In genomic region chr1:172456344-172456769, GRCh38 we compare ENCODE assay signal across 1 cellular context.
TF ChIP-seq lines count a peak whose summit lies in the region.

No MANE protein-coding gene starts in this region.

TF ChIP-seq in K562, 482 proteins besides CTCF, POLR2A, EP300 and RAD21 (continued from another document and continues in another):
- TF ChIP-seq NKRF (IDR thresholded peaks at IDR 0.05; ENCODE audit: borderline replicate concordance): no peak
- TF ChIP-seq PTRF (tag; IDR thresholded peaks at IDR 0.05): peak; percentile 65
- TF ChIP-seq BDP1 (IDR thresholded peaks at IDR 0.05; ENCODE audit: insufficient read depth, insufficient read length): no peak
- TF ChIP-seq SMARCA4 (IDR thresholded peaks at IDR 0.05): peak; percentile 90
- no peak for TF ChIP-seq PHF8 (IDR thresholded peaks at IDR 0.05; ENCODE audit: borderline replicate concordance, low read length)
- no peak for TF ChIP-seq SIX5 (IDR thresholded peaks at IDR 0.05; ENCODE audit: borderline replicate concordance in 1 of 2, insufficient read depth in 1 of 2, low read depth in 1 of 2, low read length in 2 of 2)
- TF ChIP-seq, protein P1, sequence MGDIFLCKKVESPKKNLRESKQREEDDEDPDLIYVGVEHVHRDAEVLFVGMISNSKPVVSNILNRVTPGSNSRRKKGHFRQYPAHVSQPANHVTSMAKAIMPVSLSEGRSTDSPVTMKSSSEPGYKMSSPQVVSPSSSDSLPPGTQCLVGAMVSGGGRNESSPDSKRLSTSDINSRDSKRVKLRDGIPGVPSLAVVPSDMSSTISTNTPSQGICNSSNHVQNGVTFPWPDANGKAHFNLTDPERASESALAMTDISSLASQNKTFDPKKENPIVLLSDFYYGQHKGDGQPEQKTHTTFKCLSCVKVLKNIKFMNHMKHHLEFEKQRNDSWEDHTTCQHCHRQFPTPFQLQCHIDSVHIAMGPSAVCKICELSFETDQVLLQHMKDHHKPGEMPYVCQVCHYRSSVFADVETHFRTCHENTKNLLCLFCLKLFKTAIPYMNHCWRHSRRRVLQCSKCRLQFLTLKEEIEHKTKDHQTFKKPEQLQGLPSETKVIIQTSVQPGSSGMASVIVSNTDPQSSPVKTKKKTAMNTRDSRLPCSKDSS (IDR thresholded peaks at IDR 0.05; ENCODE audit: low read depth, partially characterized antibody): no peak
- TF ChIP-seq, protein P2, sequence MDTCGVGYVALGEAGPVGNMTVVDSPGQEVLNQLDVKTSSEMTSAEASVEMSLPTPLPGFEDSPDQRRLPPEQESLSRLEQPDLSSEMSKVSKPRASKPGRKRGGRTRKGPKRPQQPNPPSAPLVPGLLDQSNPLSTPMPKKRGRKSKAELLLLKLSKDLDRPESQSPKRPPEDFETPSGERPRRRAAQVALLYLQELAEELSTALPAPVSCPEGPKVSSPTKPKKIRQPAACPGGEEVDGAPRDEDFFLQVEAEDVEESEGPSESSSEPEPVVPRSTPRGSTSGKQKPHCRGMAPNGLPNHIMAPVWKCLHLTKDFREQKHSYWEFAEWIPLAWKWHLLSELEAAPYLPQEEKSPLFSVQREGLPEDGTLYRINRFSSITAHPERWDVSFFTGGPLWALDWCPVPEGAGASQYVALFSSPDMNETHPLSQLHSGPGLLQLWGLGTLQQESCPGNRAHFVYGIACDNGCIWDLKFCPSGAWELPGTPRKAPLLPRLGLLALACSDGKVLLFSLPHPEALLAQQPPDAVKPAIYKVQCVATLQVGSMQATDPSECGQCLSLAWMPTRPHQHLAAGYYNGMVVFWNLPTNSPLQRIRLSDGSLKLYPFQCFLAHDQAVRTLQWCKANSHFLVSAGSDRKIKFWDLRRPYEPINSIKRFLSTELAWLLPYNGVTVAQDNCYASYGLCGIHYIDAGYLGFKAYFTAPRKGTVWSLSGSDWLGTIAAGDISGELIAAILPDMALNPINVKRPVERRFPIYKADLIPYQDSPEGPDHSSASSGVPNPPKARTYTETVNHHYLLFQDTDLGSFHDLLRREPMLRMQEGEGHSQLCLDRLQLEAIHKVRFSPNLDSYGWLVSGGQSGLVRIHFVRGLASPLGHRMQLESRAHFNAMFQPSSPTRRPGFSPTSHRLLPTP (IDR thresholded peaks at IDR 0.05; ENCODE audit: borderline replicate concordance, extremely low read depth, insufficient read length): no peak
- no peak for TF ChIP-seq PHF20 (IDR thresholded peaks at IDR 0.05; ENCODE audit: partially characterized antibody)
- TF ChIP-seq HSF4 (CRISPR knock-in tag; IDR thresholded peaks at IDR 0.05; ENCODE audit: borderline replicate concordance): 0 out of 2 replicates have a peak, but pooled peaks have one; percentile 60
- TF ChIP-seq RBM14 (IDR thresholded peaks at IDR 0.05; ENCODE audit: borderline replicate concordance, insufficient read depth, low read depth, low read length): no peak
- TF ChIP-seq, protein P3, sequence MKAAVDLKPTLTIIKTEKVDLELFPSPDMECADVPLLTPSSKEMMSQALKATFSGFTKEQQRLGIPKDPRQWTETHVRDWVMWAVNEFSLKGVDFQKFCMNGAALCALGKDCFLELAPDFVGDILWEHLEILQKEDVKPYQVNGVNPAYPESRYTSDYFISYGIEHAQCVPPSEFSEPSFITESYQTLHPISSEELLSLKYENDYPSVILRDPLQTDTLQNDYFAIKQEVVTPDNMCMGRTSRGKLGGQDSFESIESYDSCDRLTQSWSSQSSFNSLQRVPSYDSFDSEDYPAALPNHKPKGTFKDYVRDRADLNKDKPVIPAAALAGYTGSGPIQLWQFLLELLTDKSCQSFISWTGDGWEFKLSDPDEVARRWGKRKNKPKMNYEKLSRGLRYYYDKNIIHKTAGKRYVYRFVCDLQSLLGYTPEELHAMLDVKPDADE (conservative IDR thresholded peaks at IDR 0.05; ENCODE audit: control insufficient read depth, low read depth, low read length): no peak
- TF ChIP-seq ZNF644 (tag; IDR thresholded peaks at IDR 0.05; ENCODE audit: low read depth): no peak; the same call in 1 of the 2 replicates
- TF ChIP-seq PCBP1 (IDR thresholded peaks at IDR 0.05; ENCODE audit: low read depth, low read length, poor library complexity, severe bottlenecking): no peak
- TF ChIP-seq, protein P4, sequence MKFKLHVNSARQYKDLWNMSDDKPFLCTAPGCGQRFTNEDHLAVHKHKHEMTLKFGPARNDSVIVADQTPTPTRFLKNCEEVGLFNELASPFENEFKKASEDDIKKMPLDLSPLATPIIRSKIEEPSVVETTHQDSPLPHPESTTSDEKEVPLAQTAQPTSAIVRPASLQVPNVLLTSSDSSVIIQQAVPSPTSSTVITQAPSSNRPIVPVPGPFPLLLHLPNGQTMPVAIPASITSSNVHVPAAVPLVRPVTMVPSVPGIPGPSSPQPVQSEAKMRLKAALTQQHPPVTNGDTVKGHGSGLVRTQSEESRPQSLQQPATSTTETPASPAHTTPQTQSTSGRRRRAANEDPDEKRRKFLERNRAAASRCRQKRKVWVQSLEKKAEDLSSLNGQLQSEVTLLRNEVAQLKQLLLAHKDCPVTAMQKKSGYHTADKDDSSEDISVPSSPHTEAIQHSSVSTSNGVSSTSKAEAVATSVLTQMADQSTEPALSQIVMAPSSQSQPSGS (CRISPR knock-in tag; IDR thresholded peaks at IDR 0.05): no peak
- TF ChIP-seq CEBPG (CRISPR knock-in tag; IDR thresholded peaks at IDR 0.05): no peak
- no peak for TF ChIP-seq CEBPG (tag; conservative IDR thresholded peaks at IDR 0.05 in 1 of 2, IDR thresholded peaks at IDR 0.05 in 1 of 2)
- no peak for TF ChIP-seq PTBP1 (IDR thresholded peaks at IDR 0.05; ENCODE audit: low read depth, low read length)
- TF ChIP-seq CCAR2 (IDR thresholded peaks at IDR 0.05; ENCODE audit: low read depth, low read length): no peak
- no peak for TF ChIP-seq ZFX (CRISPR knock-in tag; IDR thresholded peaks at IDR 0.05)
- TF ChIP-seq SP2 (IDR thresholded peaks at IDR 0.05; ENCODE audit: extremely low read depth, low read depth, low read length, poor library complexity, severe bottlenecking): no peak
- TF ChIP-seq RBM22 (IDR thresholded peaks at IDR 0.05; ENCODE audit: low read depth, low read length, poor library complexity, severe bottlenecking): no peak
- TF ChIP-seq, protein P5, sequence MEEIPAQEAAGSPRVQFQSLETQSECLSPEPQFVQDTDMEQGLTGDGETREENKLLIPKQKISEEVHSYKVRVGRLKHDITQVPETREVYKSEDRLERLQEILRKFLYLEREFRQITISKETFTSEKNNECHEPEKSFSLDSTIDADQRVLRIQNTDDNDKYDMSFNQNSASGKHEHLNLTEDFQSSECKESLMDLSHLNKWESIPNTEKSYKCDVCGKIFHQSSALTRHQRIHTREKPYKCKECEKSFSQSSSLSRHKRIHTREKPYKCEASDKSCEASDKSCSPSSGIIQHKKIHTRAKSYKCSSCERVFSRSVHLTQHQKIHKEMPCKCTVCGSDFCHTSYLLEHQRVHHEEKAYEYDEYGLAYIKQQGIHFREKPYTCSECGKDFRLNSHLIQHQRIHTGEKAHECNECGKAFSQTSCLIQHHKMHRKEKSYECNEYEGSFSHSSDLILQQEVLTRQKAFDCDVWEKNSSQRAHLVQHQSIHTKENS (CRISPR knock-in tag; IDR thresholded peaks at IDR 0.05): no peak
- TF ChIP-seq IRF9 (tag; IDR thresholded peaks at IDR 0.05): peak; percentile 82
- no peak for TF ChIP-seq MCM7 (IDR thresholded peaks at IDR 0.05)
- TF ChIP-seq ZNF766 (CRISPR knock-in tag; conservative IDR thresholded peaks at IDR 0.05): peak; percentile 98
- TF ChIP-seq MAFF (IDR thresholded peaks at IDR 0.05; ENCODE audit: low read length): no peak
- no peak; the same call in none of the 2 replicates for TF ChIP-seq SMARCC2 (IDR thresholded peaks at IDR 0.05; ENCODE audit: low read depth)
- no peak for TF ChIP-seq ETV6 (IDR thresholded peaks at IDR 0.05; ENCODE audit: borderline replicate concordance in 1 of 2, low read depth in 2 of 2, low read length in 1 of 2)
- no peak for TF ChIP-seq ETV6 (CRISPR knock-in tag; IDR thresholded peaks at IDR 0.05; ENCODE audit: borderline replicate concordance)
- no peak for TF ChIP-seq ZNF384 (IDR thresholded peaks at IDR 0.05; ENCODE audit: low read depth, low read length)
- no peak for TF ChIP-seq ELF2 (CRISPR knock-in tag; IDR thresholded peaks at IDR 0.05)
- TF ChIP-seq ZNF408 (CRISPR knock-in tag; IDR thresholded peaks at IDR 0.05; ENCODE audit: low read depth): no peak
- TF ChIP-seq SNIP1 (IDR thresholded peaks at IDR 0.05; ENCODE audit: low read depth): no peak
- no peak for TF ChIP-seq IRF2 (CRISPR knock-in tag; IDR thresholded peaks at IDR 0.05)
- no peak for TF ChIP-seq ZBTB1 (CRISPR knock-in tag; IDR thresholded peaks at IDR 0.05; ENCODE audit: borderline replicate concordance, low read depth)
- TF ChIP-seq TRIM24 (IDR thresholded peaks at IDR 0.05): peak; percentile 87 to 93
- TF ChIP-seq RERE (CRISPR knock-in tag; IDR thresholded peaks at IDR 0.05; ENCODE audit: borderline replicate concordance): no peak
- TF ChIP-seq POU5F1 (IDR thresholded peaks at IDR 0.05; ENCODE audit: borderline replicate concordance, low read depth, low read length, partially characterized antibody): no peak
- TF ChIP-seq, protein P6, sequence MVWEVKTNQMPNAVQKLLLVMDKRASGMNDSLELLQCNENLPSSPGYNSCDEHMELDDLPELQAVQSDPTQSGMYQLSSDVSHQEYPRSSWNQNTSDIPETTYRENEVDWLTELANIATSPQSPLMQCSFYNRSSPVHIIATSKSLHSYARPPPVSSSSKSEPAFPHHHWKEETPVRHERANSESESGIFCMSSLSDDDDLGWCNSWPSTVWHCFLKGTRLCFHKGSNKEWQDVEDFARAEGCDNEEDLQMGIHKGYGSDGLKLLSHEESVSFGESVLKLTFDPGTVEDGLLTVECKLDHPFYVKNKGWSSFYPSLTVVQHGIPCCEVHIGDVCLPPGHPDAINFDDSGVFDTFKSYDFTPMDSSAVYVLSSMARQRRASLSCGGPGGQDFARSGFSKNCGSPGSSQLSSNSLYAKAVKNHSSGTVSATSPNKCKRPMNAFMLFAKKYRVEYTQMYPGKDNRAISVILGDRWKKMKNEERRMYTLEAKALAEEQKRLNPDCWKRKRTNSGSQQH (CRISPR knock-in tag; IDR thresholded peaks at IDR 0.05): peak; percentile 90; the same call in 1 of the 2 replicates
- TF ChIP-seq ZBTB43 (CRISPR knock-in tag; IDR thresholded peaks at IDR 0.05): no peak
- no peak for TF ChIP-seq ZNF77 (CRISPR knock-in tag; IDR thresholded peaks at IDR 0.05)
